In genomic region chr17:79513805-79514535, GRCh38 we compare ENCODE assay signal across 17 cellular contexts.
"Had no signal": no experiment of that assay in that cellular context is flagged by ENCODE, and none has a peak within 500 bp of the region (broad histone marks: within the 10 kb centered on the region; RNA-seq: fewer than 3 reads in every experiment).

No MANE protein-coding gene starts in this region.

- H3K9me3 ChIP-seq: colonic mucosa, esophagus muscularis mucosa, right atrium auricular region, tibial artery, vagina had no signal

- FAIRE-seq: keratinocyte had no signal

- H3K27ac ChIP-seq: colonic mucosa, esophagus muscularis mucosa, left lung, right atrium auricular region, skin epidermis, tibial artery, vagina, WERI-Rb-1 had no signal

- ATAC-seq: activated CD4-positive, alpha-beta T cell treated with anti-CD3 and anti-CD28 coated beads for 36 hours; activated T-cell treated with anti-CD3 and anti-CD28 coated beads, Interleukin-2, amount 50 U/mL, for 72 hours; left lung; stimulated activated naive B cell treated with anti-CD40 and anti-IgM and Interleukin-4, amounts not matched to agents 10 μg/mL and 1 μg/mL and 100 μg/mL, for 72 hours had no signal

- H3K4me3 ChIP-seq: colonic mucosa, esophagus muscularis mucosa, left lung, right atrium auricular region, skin epidermis, tibial artery, vagina had no signal

- H3K4me1 ChIP-seq: colonic mucosa, left lung, right atrium auricular region, tibial artery, vagina had no signal

- H3K27me3 ChIP-seq: colonic mucosa, right atrium auricular region, vagina had no signal

- DNase-seq: activated CD4-positive, alpha-beta memory T cell treated with anti-CD3 and anti-CD28 coated beads, Interleukin-2, amount 10 ng/mL, durations not matched to agents 7 days and 5 days; activated CD4-positive, alpha-beta T cell treated with anti-CD3 and anti-CD28 coated beads for 36 hours; activated gamma-delta T cell; activated T-cell treated with anti-CD3 and anti-CD28 coated beads, Interleukin-2, amount 50 U/mL, for 72 hours; colonic mucosa; mesenchymal stem cell; stimulated activated CD4-positive, alpha-beta T cell treated with anti-CD3 and anti-CD28 coated beads, Interleukin-15, amount 100 ng/mL, for 24 hours; stimulated activated CD4-positive, alpha-beta T cell treated with anti-CD3 and anti-CD28 coated beads, Interleukin-4, amount 100 ng/mL, for 1 hour; stimulated activated naive B cell treated with anti-CD40 and anti-IgM and Interleukin-4, amounts not matched to agents 10 μg/mL and 1 μg/mL and 100 μg/mL, for 72 hours; tibial artery; WERI-Rb-1 had no signal

- H3K36me3 ChIP-seq: colonic mucosa, esophagus muscularis mucosa, left lung, right atrium auricular region, tibial artery, vagina had no signal
